26 cellular contexts compared by ENCODE assay signal in the genomic region with DNA sequence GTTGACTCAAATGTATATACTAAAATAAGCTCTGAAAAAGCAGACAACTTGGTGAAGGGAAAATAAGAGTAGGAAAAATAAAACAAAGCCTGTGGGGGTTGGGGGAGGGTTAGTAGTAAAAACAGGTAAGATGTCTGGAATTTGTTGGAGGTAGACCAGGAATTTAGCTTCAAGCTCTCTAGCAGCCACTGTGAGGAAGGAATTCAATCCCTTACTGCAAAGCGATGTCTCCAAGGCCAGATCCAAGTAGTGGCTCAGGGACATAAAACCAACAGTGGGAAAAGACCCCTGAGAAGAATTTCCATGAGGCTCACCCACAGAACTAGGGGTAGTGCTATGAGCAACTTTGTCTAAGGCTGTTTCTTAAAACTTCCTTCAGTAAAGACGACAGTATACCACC. TPM values are rescaled to one million over a fixed set of nuclear protein-coding genes. Genes with fewer than 3 reads are reported as not detected.
"Had no signal": no experiment of that assay in that cellular context is flagged by ENCODE, and none has a peak within 500 bp of the region (broad histone marks: within the 10 kb centered on the region; RNA-seq: fewer than 3 reads in every experiment).

No MANE protein-coding gene starts in this region.

- H3K36me3 ChIP-seq: colonic mucosa had no signal

- H3K4me3 ChIP-seq: cardiac muscle cell, colonic mucosa, heart right ventricle, smooth muscle cell, testis, tibial nerve had no signal

- H3K9me3 ChIP-seq: colonic mucosa, heart right ventricle, neutrophil, testis, tibial nerve had no signal

- H3K27me3 ChIP-seq: cardiac muscle cell, colonic mucosa, heart right ventricle, neutrophil, testis, tibial nerve had no signal

- H3K27ac Mint-ChIP-seq: naive thymus-derived CD4-positive, alpha-beta T cell; nephron progenitor cell had no signal

- DNase-seq: cerebellar nuclear complex; colonic mucosa; effector CD4-positive, alpha-beta T cell; heart right ventricle; immature natural killer cell; naive thymus-derived CD4-positive, alpha-beta T cell; nephron progenitor cell; posterior cingulate gyrus; right cardiac atrium; stimulated activated CD4-positive, alpha-beta T cell treated with anti-CD3 and anti-CD28 coated beads, Interleukin-2, amount 100 ng/mL, for 48 hours; stimulated activated naive B cell treated with anti-CD40 and anti-IgM and Interleukin-4, amounts not matched to agents 10 μg/mL and 1 μg/mL and 100 μg/mL, for 72 hours; stimulated activated naive CD8-positive, alpha-beta T cell treated with anti-CD3 and anti-CD28 coated beads, Interleukin-15, amount 100 ng/mL, for 72 hours; testis had no signal

- H3K4me3 Mint-ChIP-seq: immature natural killer cell; naive thymus-derived CD4-positive, alpha-beta T cell; nephron progenitor cell; stimulated activated naive B cell treated with anti-CD40 and anti-IgM and Interleukin-4, amounts not matched to agents 10 μg/mL and 1 μg/mL and 100 μg/mL, for 72 hours; stimulated activated naive CD8-positive, alpha-beta T cell treated with anti-CD3 and anti-CD28 coated beads, Interleukin-15, amount 100 ng/mL, for 72 hours had no signal

- H3K4me1 ChIP-seq: colonic mucosa, heart right ventricle had no signal

- H3K4me1 Mint-ChIP-seq: immature natural killer cell; naive thymus-derived CD4-positive, alpha-beta T cell; nephron progenitor cell; stimulated activated naive B cell treated with anti-CD40 and anti-IgM and Interleukin-4, amounts not matched to agents 10 μg/mL and 1 μg/mL and 100 μg/mL, for 72 hours; stimulated activated naive CD8-positive, alpha-beta T cell treated with anti-CD3 and anti-CD28 coated beads, Interleukin-15, amount 100 ng/mL, for 72 hours had no signal

- H3K4me2 ChIP-seq: smooth muscle cell had no signal

- ATAC-seq: esophagus mucosa; heart right ventricle; naive thymus-derived CD4-positive, alpha-beta T cell; right cardiac atrium; stimulated activated naive B cell treated with anti-CD40 and anti-IgM and Interleukin-4, amounts not matched to agents 10 μg/mL and 1 μg/mL and 100 μg/mL, for 72 hours; stimulated activated naive CD8-positive, alpha-beta T cell treated with anti-CD3 and anti-CD28 coated beads, Interleukin-15, amount 100 ng/mL, for 72 hours had no signal

- FAIRE-seq: frontal cortex had no signal

- H3K9me3 Mint-ChIP-seq: immature natural killer cell; naive thymus-derived CD4-positive, alpha-beta T cell; nephron progenitor cell; stimulated activated naive B cell treated with anti-CD40 and anti-IgM and Interleukin-4, amounts not matched to agents 10 μg/mL and 1 μg/mL and 100 μg/mL, for 72 hours; stimulated activated naive CD8-positive, alpha-beta T cell treated with anti-CD3 and anti-CD28 coated beads, Interleukin-15, amount 100 ng/mL, for 72 hours had no signal

- H3K27ac ChIP-seq: cardiac muscle cell, colonic mucosa, heart right ventricle, neutrophil, testis had no signal

- H3K27me3 Mint-ChIP-seq: naive thymus-derived CD4-positive, alpha-beta T cell; stimulated activated naive B cell treated with anti-CD40 and anti-IgM and Interleukin-4, amounts not matched to agents 10 μg/mL and 1 μg/mL and 100 μg/mL, for 72 hours; stimulated activated naive CD8-positive, alpha-beta T cell treated with anti-CD3 and anti-CD28 coated beads, Interleukin-15, amount 100 ng/mL, for 72 hours had no signal

RNA-seq across cellular contexts. Expression of a gene that starts 7.8 kb away (rescaled TPM):
- total RNA-seq: cardiac muscle cell; dermis microvascular lymphatic vessel endothelial cell; esophagus mucosa; glomerular endothelial cell; kidney epithelial cell; liver; lung microvascular endothelial cell; mononuclear cell; naive thymus-derived CD4-positive, alpha-beta T cell; osteocyte; smooth muscle cell; testis had no signal
- polyA plus RNA-seq: cardiac muscle cell; immature natural killer cell; naive thymus-derived CD4-positive, alpha-beta T cell had no signal
